ENCODE assay signal across 24 cellular contexts in the genomic region with DNA sequence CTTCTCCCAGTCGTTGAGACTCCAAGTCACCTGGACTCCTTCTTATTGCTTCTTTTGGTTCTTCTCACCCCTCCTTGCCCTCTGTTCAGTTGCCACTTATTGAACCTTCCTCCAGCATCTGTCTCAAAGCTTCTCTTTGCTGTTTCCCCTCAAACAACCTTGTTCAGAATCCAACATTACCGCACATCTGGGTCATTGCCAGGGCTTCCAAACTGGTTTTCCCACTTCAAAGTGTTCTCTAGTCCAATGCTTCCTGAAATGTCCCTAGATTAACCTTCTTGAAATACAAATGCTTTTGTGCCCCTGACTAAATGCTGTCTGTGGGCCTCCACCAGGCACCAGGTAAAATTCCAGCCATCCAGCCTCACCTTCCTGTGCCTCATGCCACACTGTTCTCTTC.
DNase-seq lines count a peak whose midpoint lies in the region; ATAC-seq, FAIRE-seq and TF ChIP-seq lines count a peak whose summit lies in the region.
"Had no signal": no experiment of that assay in that cellular context is flagged by ENCODE, and none has a peak within 500 bp of the region (broad histone marks: within the 10 kb centered on the region; RNA-seq: fewer than 3 reads in every experiment).

No MANE protein-coding gene starts in this region.

- POLR2A ChIA-PET in MCF 10A (lab: Yijun Ruan, JAX), result no interaction called here
- POLR2A ChIA-PET in naive thymus-derived CD8-positive, alpha-beta T cell (lab: Charles Lee), result no interaction called here

- peak; percentile 27 to 58 for DNase-seq in breast epithelium (ENCODE audit: low spot score in 2 of 2)
- DNase-seq in MCF 10A (ENCODE audit: unreplicated experiment), result no peak
- DNase-seq in NCI-H2029 treated with DMSO at 0.1 percent for 48 hours (lab: John Stamatoyannopoulos, UW), result peak; percentile 71
- peak; percentile 12 for DNase-seq in bronchial epithelial cell (ENCODE audit: low read depth)
- DNase-seq in thyroid gland, result peak; percentile 27 to 64
- no peak for DNase-seq in left lobe of liver (ENCODE audit: low spot score)
- DNase-seq in NCI-H1436 (lab: John Stamatoyannopoulos, UW), result no peak
- no peak for DNase-seq in naive thymus-derived CD8-positive, alpha-beta T cell
- DNase-seq: Caco-2; CD4-positive, CD25-positive, alpha-beta regulatory T cell; CD8-positive, alpha-beta T cell; DMS153; DMS79 treated with DMSO at 0.1 percent for 48 hours; GF-D8; H9 had no signal

- CTCF ChIA-PET in MCF 10A (lab: Yijun Ruan, JAX), result no interaction called here

- no peak overlapping the region for H3K27ac Mint-ChIP-seq in MCF 10A (ENCODE audit: low read depth, unreplicated experiment)
- no peak overlapping the region for H3K27ac Mint-ChIP-seq in naive thymus-derived CD8-positive, alpha-beta T cell
- H3K27ac Mint-ChIP-seq: B cell; CD4-positive, CD25-positive, alpha-beta regulatory T cell; CD8-positive, alpha-beta T cell; GM23338; H9 had no signal

- no TSS peak for BruUV-seq in MCF 10A (replicated peaks; lab: Mats Ljungman, UMichigan)

- H3K27me3 ChIP-seq in breast epithelium (no peaks in the 10 kb centered on the region), bronchial epithelial cell (ENCODE audit: control insufficient read depth, insufficient read depth, low read length) (no peaks in the 10 kb centered on the region), thyroid gland (no peaks in the 10 kb centered on the region)
- H3K27me3 ChIP-seq: BLaER1 had no signal

- H3K36me3 ChIP-seq in breast epithelium, result no peaks in the 10 kb centered on the region
- H3K36me3 ChIP-seq in bronchial epithelial cell (ENCODE audit: control insufficient read depth, insufficient read depth, low read length), result no peaks in the 10 kb centered on the region
- H3K36me3 ChIP-seq in thyroid gland, result peaks cover under 1 to 3% of the 10 kb centered on the region in 2 donors
- H3K36me3 ChIP-seq: BLaER1 had no signal

- H3K36me3 Mint-ChIP-seq in MCF 10A (ENCODE audit: insufficient read depth, unreplicated experiment), result no peaks in the 10 kb centered on the region
- H3K36me3 Mint-ChIP-seq in naive thymus-derived CD8-positive, alpha-beta T cell, result no peaks in the 10 kb centered on the region
- H3K36me3 Mint-ChIP-seq: CD4-positive, CD25-positive, alpha-beta regulatory T cell; CD8-positive, alpha-beta T cell had no signal

- no peaks in the 10 kb centered on the region for H3K4me1 Mint-ChIP-seq in MCF 10A (ENCODE audit: insufficient read depth, unreplicated experiment)
- no peaks in the 10 kb centered on the region for H3K4me1 Mint-ChIP-seq in naive thymus-derived CD8-positive, alpha-beta T cell
- H3K4me1 Mint-ChIP-seq: B cell; CD4-positive, CD25-positive, alpha-beta regulatory T cell; GM23338; H9 had no signal

- TF ChIP-seq POLR2A in breast epithelium (IDR thresholded peaks at IDR 0.05) (no peak), thyroid gland (IDR thresholded peaks at IDR 0.05) (no peak)

- no peak for ATAC-seq in left lobe of liver
- no peak for ATAC-seq in naive thymus-derived CD8-positive, alpha-beta T cell
- ATAC-seq: CD8-positive, alpha-beta T cell; GM23338; HCT116 had no signal

- H3K27me3 Mint-ChIP-seq in MCF 10A (ENCODE audit: insufficient read depth, unreplicated experiment), result peaks cover 16% of the 10 kb centered on the region
- peaks cover 7 to 32% (median 11%) of the 10 kb centered on the region in 5 donors for H3K27me3 Mint-ChIP-seq in naive thymus-derived CD8-positive, alpha-beta T cell

- no peaks in the 10 kb centered on the region for H3K9me3 ChIP-seq in breast epithelium
- H3K9me3 ChIP-seq in thyroid gland, result no peaks in the 10 kb centered on the region
- H3K9me3 ChIP-seq: BLaER1, Caco-2 had no signal

- H3K9me3 Mint-ChIP-seq in MCF 10A (ENCODE audit: unreplicated experiment), result peaks cover 4% of the 10 kb centered on the region
- H3K9me3 Mint-ChIP-seq in naive thymus-derived CD8-positive, alpha-beta T cell, result no peaks in the 10 kb centered on the region
- H3K9me3 Mint-ChIP-seq: CD8-positive, alpha-beta T cell had no signal

- intact Hi-C loops in breast epithelium (cut with DNase I; ENCODE audit: low total_unique reads), result no loop called here
- intact Hi-C loops in MCF 10A (cut with micrococcal nuclease), result no loop called here
- intact Hi-C loops in thyroid gland (cut with DNase I), result no loop called here

- H3K4me3 ChIP-seq in breast epithelium (no peak overlapping the region), bronchial epithelial cell (ENCODE audit: low read depth, low read length) (no peak overlapping the region), thyroid gland (replicated peaks in 1 of 3) (no peak overlapping the region)
- H3K4me3 ChIP-seq: BLaER1, GM23338 had no signal

- no peak overlapping the region for H3K4me3 Mint-ChIP-seq in MCF 10A (ENCODE audit: unreplicated experiment)
- no peak overlapping the region for H3K4me3 Mint-ChIP-seq in naive thymus-derived CD8-positive, alpha-beta T cell
- H3K4me3 Mint-ChIP-seq: B cell; CD4-positive, CD25-positive, alpha-beta regulatory T cell; CD8-positive, alpha-beta T cell; GM23338; H9 had no signal

- H3K4me1 ChIP-seq in breast epithelium, result no peaks in the 10 kb centered on the region
- no peaks in the 10 kb centered on the region for H3K4me1 ChIP-seq in thyroid gland
- H3K4me1 ChIP-seq: BLaER1, Caco-2 had no signal

- TF ChIP-seq CTCF in breast epithelium (IDR thresholded peaks at IDR 0.05), result no peak
- no peak for TF ChIP-seq CTCF in MCF 10A (IDR thresholded peaks at IDR 0.05; ENCODE audit: unreplicated experiment)
- TF ChIP-seq CTCF in bronchial epithelial cell (IDR thresholded peaks at IDR 0.05; ENCODE audit: insufficient read depth, low read length, severe bottlenecking), result no peak
- no peak for TF ChIP-seq CTCF in thyroid gland (IDR thresholded peaks at IDR 0.05)

- 57 to 64% methylated on average over 2 of the region's 2 CpGs for WGBS in thyroid gland, 2 donors

- FAIRE-seq in bronchial epithelial cell (lab: Jason Lieb, UNC), result no peak
- FAIRE-seq: A204.1, GM12891, GM18507 had no signal

- no peak overlapping the region for H3K27ac ChIP-seq in breast epithelium
- no peak overlapping the region for H3K27ac ChIP-seq in thyroid gland
- H3K27ac ChIP-seq: 22Rv1, BLaER1, C4-2B had no signal

Comparison
In these comparisons a context has a peak if more than half of its experiments do, and no peak if none do; other contexts are left out.
1. DNase-seq: peak in breast epithelium (2 of 2), NCI-H2029 treated with DMSO at 0.1 percent for 48 hours (single experiment), bronchial epithelial cell (single experiment) and thyroid gland (2 of 2); none in MCF 10A (single experiment), left lobe of liver (single experiment), NCI-H1436 (single experiment) and naive thymus-derived CD8-positive, alpha-beta T cell (0 of 10).